Comparison of ENCODE assay signal across 20 cellular contexts in the genomic region with DNA sequence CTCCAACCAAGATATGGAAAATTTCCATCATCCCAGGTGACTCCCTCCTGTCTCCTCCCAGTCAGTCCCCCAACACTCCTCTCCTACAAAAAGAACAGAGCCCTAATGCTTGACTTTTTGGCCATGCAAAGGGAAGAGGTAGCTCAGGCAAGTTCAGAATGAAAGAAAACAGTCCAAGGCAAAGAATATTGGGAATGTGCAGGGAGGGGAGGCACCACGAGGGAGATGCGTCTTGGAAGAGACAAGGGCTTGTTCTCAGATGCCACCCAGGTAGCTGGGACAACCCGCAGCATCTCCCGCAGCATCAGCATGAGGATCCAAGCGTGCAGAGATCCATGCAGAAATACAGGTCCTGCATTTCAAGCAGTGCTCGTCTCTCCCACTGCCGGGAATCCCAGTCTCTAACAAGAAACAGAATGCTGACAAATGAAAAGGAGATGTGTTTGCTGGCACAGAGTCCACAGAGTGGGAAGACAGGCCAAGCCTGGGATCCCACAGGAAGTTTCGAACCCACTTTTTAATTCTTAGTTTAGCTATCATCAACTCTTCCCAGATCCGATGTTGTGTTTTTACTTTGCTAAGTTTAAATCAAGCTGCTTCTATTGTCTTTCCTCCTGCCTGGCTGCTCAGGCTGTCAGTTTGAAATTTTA.
DNase-seq lines count a peak whose midpoint lies in the region; ATAC-seq and TF ChIP-seq lines count a peak whose summit lies in the region.
"Had no signal": no experiment of that assay in that cellular context is flagged by ENCODE, and none has a peak within 500 bp of the region (broad histone marks: within the 10 kb centered on the region; RNA-seq: fewer than 3 reads in every experiment).

No MANE protein-coding gene starts in this region.

- H3F3A ChIP-seq in GM23338 (replicated peaks; ENCODE audit: low read depth), result no peaks in the 10 kb centered on the region

- no peaks in the 10 kb centered on the region for H3K36me3 ChIP-seq in GM23338 (ENCODE audit: insufficient read depth)
- H3K36me3 ChIP-seq: brain microvascular endothelial cell, pancreas had no signal

- no peak overlapping the region for H3K4me2 ChIP-seq in GM23338

- no peak for TF ChIP-seq CTCF in AG10803 (conservative IDR thresholded peaks at IDR 0.05; ENCODE audit: low read length)
- no peak for TF ChIP-seq CTCF in GM23338 (conservative IDR thresholded peaks at IDR 0.05; ENCODE audit: low read depth in 2 of 2)
- no peak for TF ChIP-seq CTCF in choroid plexus epithelial cell (conservative IDR thresholded peaks at IDR 0.05; ENCODE audit: low read depth, low read length)
- no peak for TF ChIP-seq CTCF in nephron progenitor cell (IDR thresholded peaks at IDR 0.05)

- no peak overlapping the region for H3K4me3 ChIP-seq in AG10803 (ENCODE audit: low read length)
- no peak overlapping the region for H3K4me3 ChIP-seq in GM23338
- H3K4me3 ChIP-seq in choroid plexus epithelial cell (ENCODE audit: low read depth, low read length), result no peak overlapping the region
- H3K4me3 ChIP-seq: coronary artery, GM12878, pancreas had no signal

- no peak overlapping the region for H3K27ac ChIP-seq in GM23338 (ENCODE audit: low read depth)
- H3K27ac ChIP-seq: brain microvascular endothelial cell, coronary artery, pancreas had no signal

- no peaks in the 10 kb centered on the region for H4K20me1 ChIP-seq in GM23338 (replicated peaks; ENCODE audit: insufficient read depth)

- H3K4me3 Mint-ChIP-seq in GM23338 (no peak overlapping the region), nephron progenitor cell (peak overlapping the region; percentile 55)
- H3K4me3 Mint-ChIP-seq: activated CD4-positive, alpha-beta T cell treated with anti-CD3 and anti-CD28 coated beads, Interleukin-2, amount 10 ng/mL, durations not matched to agents 24 days and 14 days; activated naive CD8-positive, alpha-beta T cell treated with anti-CD3 and anti-CD28 coated beads, Interleukin-2, amount 10 ng/mL, durations not matched to agents 7 days and 5 days; endodermal cell; stimulated activated effector memory CD8-positive, alpha-beta T cell treated with anti-CD3 and anti-CD28 coated beads, Interleukin-12 subunit alpha, Interleukin-12 subunit beta, amount 100 ng/mL, for 72 hours had no signal

- ATAC-seq in GM23338, result no peak
- ATAC-seq in GM21723 (IDR thresholded peaks at IDR 0.05; ENCODE audit: unreplicated experiment), result no peak
- ATAC-seq in GM19035 (IDR thresholded peaks at IDR 0.05; ENCODE audit: unreplicated experiment), result no peak
- ATAC-seq: GM12878; pancreas; stimulated activated effector memory CD8-positive, alpha-beta T cell treated with anti-CD3 and anti-CD28 coated beads, Interleukin-12 subunit alpha, Interleukin-12 subunit beta, amount 100 ng/mL, for 72 hours had no signal

- H3K27ac Mint-ChIP-seq in GM23338 (no peak overlapping the region), nephron progenitor cell (peak overlapping the region; percentile 30)
- H3K27ac Mint-ChIP-seq: activated CD4-positive, alpha-beta T cell treated with anti-CD3 and anti-CD28 coated beads, Interleukin-2, amount 10 ng/mL, durations not matched to agents 24 days and 14 days; activated naive CD8-positive, alpha-beta T cell treated with anti-CD3 and anti-CD28 coated beads, Interleukin-2, amount 10 ng/mL, durations not matched to agents 7 days and 5 days; endodermal cell; stimulated activated effector memory CD8-positive, alpha-beta T cell treated with anti-CD3 and anti-CD28 coated beads, Interleukin-12 subunit alpha, Interleukin-12 subunit beta, amount 100 ng/mL, for 72 hours had no signal

- no peaks in the 10 kb centered on the region for H3K4me1 Mint-ChIP-seq in GM23338
- peaks cover 33% of the 10 kb centered on the region for H3K4me1 Mint-ChIP-seq in nephron progenitor cell
- H3K4me1 Mint-ChIP-seq: activated CD4-positive, alpha-beta T cell treated with anti-CD3 and anti-CD28 coated beads, Interleukin-2, amount 10 ng/mL, durations not matched to agents 24 days and 14 days; activated naive CD8-positive, alpha-beta T cell treated with anti-CD3 and anti-CD28 coated beads, Interleukin-2, amount 10 ng/mL, durations not matched to agents 7 days and 5 days; endodermal cell; stimulated activated effector memory CD8-positive, alpha-beta T cell treated with anti-CD3 and anti-CD28 coated beads, Interleukin-12 subunit alpha, Interleukin-12 subunit beta, amount 100 ng/mL, for 72 hours had no signal

- H3K4me1 ChIP-seq in GM23338 (ENCODE audit: insufficient read depth), result no peaks in the 10 kb centered on the region
- H3K4me1 ChIP-seq: pancreas had no signal

- DNase-seq in AG10803 (ENCODE audit: low read depth) (peak; percentile 46), GM23338 (ENCODE audit: low spot score) (no peak), choroid plexus epithelial cell (ENCODE audit: low read depth) (peak; percentile 6), nephron progenitor cell (no peak), NCI-H1105 treated with DMSO at 0.1 percent for 48 hours (lab: John Stamatoyannopoulos, UW) (no peak)
- DNase-seq in activated CD4-positive, CD25-positive, alpha-beta regulatory T cell (lab: John Stamatoyannopoulos, UW), result no peak
- DNase-seq: activated CD4-positive, alpha-beta T cell treated with anti-CD3 and anti-CD28 coated beads, Interleukin-2, amount 10 ng/mL, durations not matched to agents 24 days and 14 days; activated naive CD8-positive, alpha-beta T cell treated with anti-CD3 and anti-CD28 coated beads, Interleukin-2, amount 10 ng/mL, durations not matched to agents 7 days and 5 days; brain microvascular endothelial cell; endodermal cell; Karpas-422; NCI-H446; NK-92 treated with Interleukin-12 subunit alpha and Interleukin-12 subunit beta, amount 100 ng/mL, for 24 hours; pancreas; SW 1271 had no signal

- no peaks in the 10 kb centered on the region for H3K9me3 Mint-ChIP-seq in GM23338
- no peaks in the 10 kb centered on the region for H3K9me3 Mint-ChIP-seq in nephron progenitor cell
- H3K9me3 Mint-ChIP-seq: activated CD4-positive, alpha-beta T cell treated with anti-CD3 and anti-CD28 coated beads, Interleukin-2, amount 10 ng/mL, durations not matched to agents 24 days and 14 days; activated naive CD8-positive, alpha-beta T cell treated with anti-CD3 and anti-CD28 coated beads, Interleukin-2, amount 10 ng/mL, durations not matched to agents 7 days and 5 days; endodermal cell; stimulated activated effector memory CD8-positive, alpha-beta T cell treated with anti-CD3 and anti-CD28 coated beads, Interleukin-12 subunit alpha, Interleukin-12 subunit beta, amount 100 ng/mL, for 72 hours had no signal

- peak overlapping the region; percentile 28; the same call in 1 of the 2 replicates for H2AFZ ChIP-seq in GM23338

- H3K79me2 ChIP-seq in GM23338 (replicated peaks; ENCODE audit: insufficient read depth), result no peaks in the 10 kb centered on the region

- H3K9me2 ChIP-seq in GM23338 (ENCODE audit: insufficient read depth), result no peaks in the 10 kb centered on the region

- H3K27me3 ChIP-seq in GM23338 (ENCODE audit: insufficient read depth), result no peaks in the 10 kb centered on the region
- H3K27me3 ChIP-seq: brain microvascular endothelial cell, pancreas had no signal

- H3K27me3 Mint-ChIP-seq in GM23338 (ENCODE audit: insufficient read depth, low read depth, poor library complexity), result no peaks in the 10 kb centered on the region
- no peaks in the 10 kb centered on the region for H3K27me3 Mint-ChIP-seq in nephron progenitor cell (ENCODE audit: low read depth, poor library complexity)

- H3K36me3 Mint-ChIP-seq in GM23338 (ENCODE audit: low read depth), result no peaks in the 10 kb centered on the region
- H3K36me3 Mint-ChIP-seq in nephron progenitor cell (ENCODE audit: low read depth), result no peaks in the 10 kb centered on the region
- H3K36me3 Mint-ChIP-seq: activated naive CD8-positive, alpha-beta T cell treated with anti-CD3 and anti-CD28 coated beads, Interleukin-2, amount 10 ng/mL, durations not matched to agents 7 days and 5 days; stimulated activated effector memory CD8-positive, alpha-beta T cell treated with anti-CD3 and anti-CD28 coated beads, Interleukin-12 subunit alpha, Interleukin-12 subunit beta, amount 100 ng/mL, for 72 hours had no signal

TF ChIP-seq in GM23338, 12 proteins besides CTCF, POLR2A, EP300 and RAD21 (continues in another document):
- TF ChIP-seq EZH2phosphoT487 (IDR thresholded peaks at IDR 0.05; ENCODE audit: unreplicated experiment) (no peak), POLR2AphosphoS5 (IDR thresholded peaks at IDR 0.05; ENCODE audit: low read depth) (no peak), ZNF331 (CRISPR knock-in tag; IDR thresholded peaks at IDR 0.05; ENCODE audit: low read depth) (no peak), ZNF114 (CRISPR knock-in tag; IDR thresholded peaks at IDR 0.05) (no peak)
- TF ChIP-seq, protein P1, sequence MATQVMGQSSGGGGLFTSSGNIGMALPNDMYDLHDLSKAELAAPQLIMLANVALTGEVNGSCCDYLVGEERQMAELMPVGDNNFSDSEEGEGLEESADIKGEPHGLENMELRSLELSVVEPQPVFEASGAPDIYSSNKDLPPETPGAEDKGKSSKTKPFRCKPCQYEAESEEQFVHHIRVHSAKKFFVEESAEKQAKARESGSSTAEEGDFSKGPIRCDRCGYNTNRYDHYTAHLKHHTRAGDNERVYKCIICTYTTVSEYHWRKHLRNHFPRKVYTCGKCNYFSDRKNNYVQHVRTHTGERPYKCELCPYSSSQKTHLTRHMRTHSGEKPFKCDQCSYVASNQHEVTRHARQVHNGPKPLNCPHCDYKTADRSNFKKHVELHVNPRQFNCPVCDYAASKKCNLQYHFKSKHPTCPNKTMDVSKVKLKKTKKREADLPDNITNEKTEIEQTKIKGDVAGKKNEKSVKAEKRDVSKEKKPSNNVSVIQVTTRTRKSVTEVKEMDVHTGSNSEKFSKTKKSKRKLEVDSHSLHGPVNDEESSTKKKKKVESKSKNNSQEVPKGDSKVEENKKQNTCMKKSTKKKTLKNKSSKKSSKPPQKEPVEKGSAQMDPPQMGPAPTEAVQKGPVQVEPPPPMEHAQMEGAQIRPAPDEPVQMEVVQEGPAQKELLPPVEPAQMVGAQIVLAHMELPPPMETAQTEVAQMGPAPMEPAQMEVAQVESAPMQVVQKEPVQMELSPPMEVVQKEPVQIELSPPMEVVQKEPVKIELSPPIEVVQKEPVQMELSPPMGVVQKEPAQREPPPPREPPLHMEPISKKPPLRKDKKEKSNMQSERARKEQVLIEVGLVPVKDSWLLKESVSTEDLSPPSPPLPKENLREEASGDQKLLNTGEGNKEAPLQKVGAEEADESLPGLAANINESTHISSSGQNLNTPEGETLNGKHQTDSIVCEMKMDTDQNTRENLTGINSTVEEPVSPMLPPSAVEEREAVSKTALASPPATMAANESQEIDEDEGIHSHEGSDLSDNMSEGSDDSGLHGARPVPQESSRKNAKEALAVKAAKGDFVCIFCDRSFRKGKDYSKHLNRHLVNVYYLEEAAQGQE (IDR thresholded peaks at IDR 0.05; ENCODE audit: unreplicated experiment), result no peak

Comparison
In these comparisons a context has a peak if more than half of its experiments do, and no peak if none do; other contexts are left out.
1. DNase-seq: peak in AG10803 (single experiment) and choroid plexus epithelial cell (single experiment); none in GM23338 (single experiment), nephron progenitor cell (single experiment), activated CD4-positive, CD25-positive, alpha-beta regulatory T cell (0 of 4) and NCI-H1105 treated with DMSO at 0.1 percent for 48 hours (single experiment).